ENCODE assay signal across 19 cellular contexts in genomic region chr10:124022066-124022465, GRCh38.
DNase-seq lines count a peak whose midpoint lies in the region; ATAC-seq, FAIRE-seq and TF ChIP-seq lines count a peak whose summit lies in the region.
"Had no signal": no experiment of that assay in that cellular context is flagged by ENCODE, and none has a peak within 500 bp of the region (broad histone marks: within the 10 kb centered on the region; RNA-seq: fewer than 3 reads in every experiment).

No MANE protein-coding gene starts in this region.

- H3K4me1 Mint-ChIP-seq in stimulated activated effector memory CD8-positive, alpha-beta T cell treated with anti-CD3 and anti-CD28 coated beads, Interleukin-12 subunit alpha, Interleukin-12 subunit beta, amount 100 ng/mL, for 72 hours: no peaks in the 10 kb centered on the region

- H3K27me3 ChIP-seq in fibroblast of lung (ENCODE audit: control insufficient read depth, insufficient read depth, low read length) (no peaks in the 10 kb centered on the region), HepG2 (ENCODE audit: control insufficient read depth in 1 of 2, insufficient read depth in 2 of 2, low read length in 2 of 2) (no peaks in the 10 kb centered on the region), brain microvascular endothelial cell (replicated peaks) (no peaks in the 10 kb centered on the region)

- H3K4me3 ChIP-seq in fibroblast of lung (replicated peaks in 1 of 4; ENCODE audit: control extremely low read depth in 1 of 4, insufficient read depth in 1 of 4, low read depth in 3 of 4, low read length in 4 of 4) (no peak overlapping the region), HepG2 (replicated peaks in 1 of 3; ENCODE audit: insufficient read depth in 1 of 3, low read depth in 2 of 3, low read length in 3 of 3) (no peak overlapping the region), brain microvascular endothelial cell (ENCODE audit: low read depth, low read length) (no peak overlapping the region)
- H3K4me3 ChIP-seq: GM23248, PC-9 had no signal

- no peak for ATAC-seq in HepG2
- ATAC-seq in GM21360 (IDR thresholded peaks at IDR 0.05; ENCODE audit: unreplicated experiment): no peak
- ATAC-seq in stimulated activated effector memory CD8-positive, alpha-beta T cell treated with anti-CD3 and anti-CD28 coated beads, Interleukin-12 subunit alpha, Interleukin-12 subunit beta, amount 100 ng/mL, for 72 hours: no peak

- POLR2A ChIA-PET in HepG2 (lab: Yijun Ruan, JAX): no interaction called here

- H3K36me3 Mint-ChIP-seq in stimulated activated effector memory CD8-positive, alpha-beta T cell treated with anti-CD3 and anti-CD28 coated beads, Interleukin-12 subunit alpha, Interleukin-12 subunit beta, amount 100 ng/mL, for 72 hours: no peaks in the 10 kb centered on the region

- TF ChIP-seq EP300 in HepG2 (IDR thresholded peaks at IDR 0.05; ENCODE audit: low read depth in 2 of 2, low read length in 2 of 2) (no peak), HepG2 (CRISPR knock-in tag; IDR thresholded peaks at IDR 0.05; ENCODE audit: borderline replicate concordance) (no peak)

- H2AFZ ChIP-seq in fibroblast of lung (ENCODE audit: low read length) (no peak overlapping the region), HepG2 (ENCODE audit: low read length) (no peak overlapping the region)
- H2AFZ ChIP-seq: GM23248, PC-9 had no signal

- FAIRE-seq in HepG2 (lab: Jason Lieb, UNC): no peak
- FAIRE-seq: D721Med, G401.6 had no signal

- H3K27ac ChIP-seq in fibroblast of lung (ENCODE audit: insufficient read depth, low read length) (no peak overlapping the region), HepG2 (ENCODE audit: extremely low read length, insufficient read depth, low read length) (no peak overlapping the region), brain microvascular endothelial cell (no peak overlapping the region)
- H3K27ac ChIP-seq: 22Rv1, C4-2B, GM23248, KMS-11, PC-9 had no signal

- H3K9ac ChIP-seq in fibroblast of lung (ENCODE audit: insufficient read depth, low read length): no peak overlapping the region
- H3K9ac ChIP-seq in HepG2 (ENCODE audit: insufficient read depth, low read depth, low read length): no peak overlapping the region
- H3K9ac ChIP-seq: GM23248, KMS-11 had no signal

- intact Hi-C loops in HepG2 (cut with micrococcal nuclease; ENCODE audit: unreplicated experiment): loop anchor here (10.0 kb wide), 1 partner anchor 133 kb away; no protein-coding TSS in a partner anchor

- H3K79me2 ChIP-seq in fibroblast of lung (ENCODE audit: control insufficient read depth, insufficient read depth, low read length) (no peaks in the 10 kb centered on the region), HepG2 (ENCODE audit: insufficient read depth, low read length) (no peaks in the 10 kb centered on the region)

- H3K36me3 ChIP-seq in fibroblast of lung (ENCODE audit: control insufficient read depth, insufficient read depth, low read length) (no peaks in the 10 kb centered on the region), HepG2 (replicated peaks in 1 of 2; ENCODE audit: control insufficient read depth in 1 of 2, insufficient read depth in 2 of 2, low read length in 2 of 2) (peaks cover 37 to 60% of the 10 kb centered on the region in 2 experiments), brain microvascular endothelial cell (replicated peaks) (no peaks in the 10 kb centered on the region)

- in situ Hi-C loops in HepG2 (cut with HindIII; ENCODE audit: extremely low pct_ligation_motif_present, low pct_unique_long_range_greater_than_20kb): no loop called here
- in situ Hi-C loops in brain microvascular endothelial cell (cut with HindIII; ENCODE audit: low pct_ligation_motif_present, low sequenced_read_pairs): no loop called here

- H3K9me3 ChIP-seq in fibroblast of lung (ENCODE audit: control insufficient read depth, insufficient read depth, low read depth, low read length): no peaks in the 10 kb centered on the region
- no peaks in the 10 kb centered on the region for H3K9me3 ChIP-seq in HepG2 (ENCODE audit: low read length)

- H3K4me2 ChIP-seq in fibroblast of lung (ENCODE audit: extremely low read depth, insufficient read depth, low read length): no peak overlapping the region
- H3K4me2 ChIP-seq in HepG2 (ENCODE audit: low read depth, low read length): no peak overlapping the region
- H3K4me2 ChIP-seq: KMS-11, PC-9 had no signal

- BruUV-seq in HepG2 (replicated peaks; lab: Mats Ljungman, UMichigan): no TSS peak

- H3K9me3 Mint-ChIP-seq in stimulated activated effector memory CD8-positive, alpha-beta T cell treated with anti-CD3 and anti-CD28 coated beads, Interleukin-12 subunit alpha, Interleukin-12 subunit beta, amount 100 ng/mL, for 72 hours: no peaks in the 10 kb centered on the region

- WGBS in HepG2 (ENCODE audit: low lambda C conversion rate): 93% methylated on average over 8 of the region's 8 CpGs

- no peak for TF ChIP-seq POLR2A in HepG2 (IDR thresholded peaks at IDR 0.05; ENCODE audit: insufficient read depth in 1 of 2, low read depth in 2 of 2, low read length in 2 of 2)

- TF ChIP-seq CTCF in fibroblast of lung (conservative IDR thresholded peaks at IDR 0.05 in 1 of 2, IDR thresholded peaks at IDR 0.05 in 1 of 2; ENCODE audit: low read depth in 1 of 2, low read length in 2 of 2) (no peak), HepG2 (CRISPR knock-in tag; IDR thresholded peaks at IDR 0.05) (no peak), brain microvascular endothelial cell (IDR thresholded peaks at IDR 0.05; ENCODE audit: low read depth, low read length, missing control alignments) (no peak)

- DNase-seq in DMS 273 (lab: John Stamatoyannopoulos, UW; ENCODE audit: unreplicated experiment) (peak; percentile 16), DMS 273 treated with DMSO at 0.1 percent for 48 hours (lab: John Stamatoyannopoulos, UW) (no peak), astrocyte of the hippocampus (ENCODE audit: low read depth, low spot score) (peak; percentile 58), fibroblast of lung (ENCODE audit: low read depth in 2 of 2) (peak; percentile 17 to 49), HepG2 (ENCODE audit: low spot score) (no peak), brain microvascular endothelial cell (no peak)
- no peak for DNase-seq in stimulated activated effector memory CD8-positive, alpha-beta T cell treated with anti-CD3 and anti-CD28 coated beads, Interleukin-12 subunit alpha, Interleukin-12 subunit beta, amount 100 ng/mL, for 72 hours (ENCODE audit: low spot score in 2 of 2)
- DNase-seq: AML-193, GM23248, NCI-H1436, NCI-H2029 treated with DMSO at 0.1 percent for 48 hours, NCI-H2171, PC-9 had no signal

- H3K27ac Mint-ChIP-seq in stimulated activated effector memory CD8-positive, alpha-beta T cell treated with anti-CD3 and anti-CD28 coated beads, Interleukin-12 subunit alpha, Interleukin-12 subunit beta, amount 100 ng/mL, for 72 hours: no peak overlapping the region

- H4K20me1 ChIP-seq in fibroblast of lung (ENCODE audit: control insufficient read depth, extremely low read depth, insufficient read depth, low read length): no peaks in the 10 kb centered on the region
- peaks cover 10% of the 10 kb centered on the region; the same call in 1 of the 2 replicates for H4K20me1 ChIP-seq in HepG2 (ENCODE audit: insufficient read depth, low read length)

- H3K4me1 ChIP-seq in fibroblast of lung (ENCODE audit: control insufficient read depth, extremely low read depth, insufficient read depth, low read length) (no peaks in the 10 kb centered on the region), HepG2 (ENCODE audit: insufficient read depth, low read length) (no peaks in the 10 kb centered on the region)

- no peak overlapping the region for H3K4me3 Mint-ChIP-seq in stimulated activated effector memory CD8-positive, alpha-beta T cell treated with anti-CD3 and anti-CD28 coated beads, Interleukin-12 subunit alpha, Interleukin-12 subunit beta, amount 100 ng/mL, for 72 hours

- CTCF ChIA-PET in HepG2 (lab: Yijun Ruan, JAX; ENCODE audit: low intra/inter-chr PET ratio, low total read pairs): no interaction called here

- TF ChIP-seq RAD21 in HepG2 (CRISPR knock-in tag; IDR thresholded peaks at IDR 0.05): no peak

TF ChIP-seq in HepG2, 621 proteins besides CTCF, POLR2A, EP300 and RAD21 (continues in another document):
- TF ChIP-seq PRMT3 (CRISPR knock-in tag; IDR thresholded peaks at IDR 0.05; ENCODE audit: borderline replicate concordance, low read depth): no peak
- no peak for TF ChIP-seq FOSL2 (CRISPR knock-in tag; IDR thresholded peaks at IDR 0.05)
- no peak for TF ChIP-seq ZNF276 (CRISPR knock-in tag; IDR thresholded peaks at IDR 0.05; ENCODE audit: low read depth)
- TF ChIP-seq ZBTB46 (CRISPR knock-in tag; IDR thresholded peaks at IDR 0.05; ENCODE audit: borderline replicate concordance): no peak

Comparison
In these comparisons a context has a peak if more than half of its experiments do, and no peak if none do; other contexts are left out.
1. DNase-seq: peak in DMS 273 (single experiment), astrocyte of the hippocampus (single experiment) and fibroblast of lung (2 of 2); none in DMS 273 treated with DMSO at 0.1 percent for 48 hours (single experiment), HepG2 (single experiment), stimulated activated effector memory CD8-positive, alpha-beta T cell treated with anti-CD3 and anti-CD28 coated beads, Interleukin-12 subunit alpha, Interleukin-12 subunit beta, amount 100 ng/mL, for 72 hours (0 of 2) and brain microvascular endothelial cell (single experiment).